Comparison of ENCODE assay signal across 8 cellular contexts in the genomic region with DNA sequence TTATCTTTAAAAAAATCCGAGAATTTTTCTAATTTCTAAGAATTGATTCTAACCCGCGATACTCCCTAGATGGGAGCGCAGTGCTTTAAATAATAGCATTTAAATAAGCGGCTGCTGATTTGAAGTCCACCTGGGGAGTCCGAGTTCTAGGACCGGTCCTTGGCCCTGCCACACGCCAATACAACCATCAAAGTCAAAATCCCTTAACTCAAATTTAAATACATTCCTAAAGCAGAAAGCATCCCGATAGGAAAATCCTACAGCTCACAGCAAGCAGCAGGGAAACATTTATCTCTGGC. TPM values are rescaled to one million over a fixed set of nuclear protein-coding genes. Genes with fewer than 3 reads are reported as not detected.
DNase-seq lines count a peak whose midpoint lies in the region; ATAC-seq and TF ChIP-seq lines count a peak whose summit lies in the region.

No MANE protein-coding gene starts in this region.

- intact Hi-C loops in right lobe of liver (cut with DNase I), result no loop called here
- intact Hi-C loops in upper lobe of right lung (cut with DNase I), result no loop called here

- H3K4me1 ChIP-seq in right lobe of liver (peaks cover 0 to 8% (median 0%) of the 10 kb centered on the region in 4 donors), upper lobe of right lung (peaks cover 7% of the 10 kb centered on the region)

- no peaks in the 10 kb centered on the region for H3K27me3 Mint-ChIP-seq in activated T-cell treated with anti-CD3 and anti-CD28 coated beads, Interleukin-2, amount 50 U/mL, for 72 hours (ENCODE audit: low read depth)

- peaks cover 26% of the 10 kb centered on the region for H3K4me1 Mint-ChIP-seq in activated T-cell treated with anti-CD3 and anti-CD28 coated beads, Interleukin-2, amount 50 U/mL, for 72 hours (ENCODE audit: low read depth)

- DNase-seq in activated T-cell treated with anti-CD3 and anti-CD28 coated beads, Interleukin-2, amount 50 U/mL, for 72 hours, result no peak
- no peak for DNase-seq in activated T-cell treated with anti-CD3 and anti-CD28 coated beads, Interleukin-2, amount 50 U/mL, for 1 hour
- DNase-seq in right lobe of liver (no peak), upper lobe of right lung (no peak), GM20000 (ENCODE audit: low spot score) (no peak)

- no peaks in the 10 kb centered on the region for H3K36me3 ChIP-seq in right lobe of liver
- H3K36me3 ChIP-seq in upper lobe of right lung, result no peaks in the 10 kb centered on the region

- H3K9me3 Mint-ChIP-seq in activated T-cell treated with anti-CD3 and anti-CD28 coated beads, Interleukin-2, amount 50 U/mL, for 72 hours, result no peaks in the 10 kb centered on the region

- H3K27ac Mint-ChIP-seq in activated T-cell treated with anti-CD3 and anti-CD28 coated beads, Interleukin-2, amount 50 U/mL, for 72 hours, result peak overlapping the region; percentile 93

- TF ChIP-seq POLR2A in right lobe of liver (IDR thresholded peaks at IDR 0.05), result no peak

- H3K9me3 ChIP-seq in right lobe of liver (no peaks in the 10 kb centered on the region), upper lobe of right lung (no peaks in the 10 kb centered on the region)

- H3K27me3 ChIP-seq in right lobe of liver, result no peaks in the 10 kb centered on the region
- H3K27me3 ChIP-seq in upper lobe of right lung, result no peaks in the 10 kb centered on the region

- H3K4me3 ChIP-seq in right lobe of liver (peak overlapping the region; percentile 30 to 88 (median 67)), upper lobe of right lung (peak overlapping the region; percentile 94)

- ATAC-seq in activated T-cell treated with anti-CD3 and anti-CD28 coated beads, Interleukin-2, amount 50 U/mL, for 72 hours (replicated peaks in 1 of 2), result no peak
- ATAC-seq in right lobe of liver (no peak), upper lobe of right lung (no peak), HG03565 (IDR thresholded peaks at IDR 0.05; ENCODE audit: unreplicated experiment) (no peak), HG03457 (IDR thresholded peaks at IDR 0.05; ENCODE audit: unreplicated experiment) (no peak)

- TF ChIP-seq CTCF in right lobe of liver (IDR thresholded peaks at IDR 0.05) (no peak), upper lobe of right lung (IDR thresholded peaks at IDR 0.05) (no peak), GM20000 (IDR thresholded peaks at IDR 0.05; ENCODE audit: extremely low read depth, missing control alignments) (no peak)

- peak overlapping the region; percentile 92 to 97 for H3K4me3 Mint-ChIP-seq in activated T-cell treated with anti-CD3 and anti-CD28 coated beads, Interleukin-2, amount 50 U/mL, for 72 hours

- WGBS in right lobe of liver (ENCODE audit: insufficient coverage, low coverage, low lambda C conversion rate, missing lambda C conversion rate), result 11% methylated on average over 9 of the region's 9 CpGs

- H3K36me3 Mint-ChIP-seq in activated T-cell treated with anti-CD3 and anti-CD28 coated beads, Interleukin-2, amount 50 U/mL, for 72 hours (ENCODE audit: insufficient read depth in 2 of 2), result peaks cover 7 to 18% of the 10 kb centered on the region in 2 donors

- H3K27ac ChIP-seq in angular gyrus (ENCODE audit: low read depth, low read length) (peak overlapping the region; percentile 35), right lobe of liver (peak overlapping the region in 1 of 3 donors; percentile 60), upper lobe of right lung (peak overlapping the region; percentile 94)

RNA-seq across cellular contexts. Expression of a gene that starts 0.5 kb away (rescaled TPM):
- total RNA-seq in activated T-cell treated with anti-CD3 and anti-CD28 coated beads, Interleukin-2, amount 50 U/mL, for 72 hours, result 10 to 100 TPM; 46.3 to 58.6 TPM
- 1 to 10 TPM; 1.5 to 7.8 (median 3.8) TPM for total RNA-seq in right lobe of liver
- 12.2 TPM for total RNA-seq in upper lobe of right lung

RNA-seq across cellular contexts. Expression of a gene that starts 39.2 kb away (rescaled TPM):
- total RNA-seq in activated T-cell treated with anti-CD3 and anti-CD28 coated beads, Interleukin-2, amount 50 U/mL, for 72 hours, result 1 to 10 TPM; 6.1 to 8.7 TPM
- 10 to 100 TPM in 1 of 6 experiments, 1 to 10 TPM in 5; 1.5 to 13.0 (median 4.3) TPM for total RNA-seq in right lobe of liver
- 62.1 TPM for total RNA-seq in upper lobe of right lung
